Comparison of ENCODE assay signal across 2 cellular contexts in genomic region chr9:20659474-20659962, GRCh38.
TF ChIP-seq lines count a peak whose summit lies in the region.

No MANE protein-coding gene starts in this region.

TF ChIP-seq in GM12878, 131 proteins besides CTCF, POLR2A, EP300 and RAD21:
- TF ChIP-seq MLLT1 (IDR thresholded peaks at IDR 0.05), result 0 out of 2 replicates have a peak, but pooled peaks have one; percentile 2
- TF ChIP-seq JUNB (IDR thresholded peaks at IDR 0.05), result no peak
- 0 out of 2 replicates have a peak, but pooled peaks have one; percentile 2 for TF ChIP-seq NBN (IDR thresholded peaks at IDR 0.05)
- 0 out of 2 replicates have a peak, but pooled peaks have one; percentile 7 for TF ChIP-seq HDGF (IDR thresholded peaks at IDR 0.05)
- TF ChIP-seq IRF4 (IDR thresholded peaks at IDR 0.05; ENCODE audit: low read depth, low read length), result no peak

TF ChIP-seq in neural cell, 6 proteins besides CTCF, POLR2A, EP300 and RAD21:
- TF ChIP-seq TAF1 (IDR thresholded peaks at IDR 0.05; ENCODE audit: low read depth) (no peak), MXI1 (conservative IDR thresholded peaks at IDR 0.05; ENCODE audit: poor library complexity, severe bottlenecking) (no peak), REST (IDR thresholded peaks at IDR 0.05; ENCODE audit: borderline replicate concordance) (no peak), EZH2 (IDR thresholded peaks at IDR 0.05; ENCODE audit: borderline replicate concordance, insufficient read depth, low read length, poor library complexity, severe bottlenecking) (no peak), POLR2AphosphoS5 (IDR thresholded peaks at IDR 0.05) (no peak), SMC3 (conservative IDR thresholded peaks at IDR 0.05; ENCODE audit: poor library complexity) (no peak)
